In the genomic region with DNA sequence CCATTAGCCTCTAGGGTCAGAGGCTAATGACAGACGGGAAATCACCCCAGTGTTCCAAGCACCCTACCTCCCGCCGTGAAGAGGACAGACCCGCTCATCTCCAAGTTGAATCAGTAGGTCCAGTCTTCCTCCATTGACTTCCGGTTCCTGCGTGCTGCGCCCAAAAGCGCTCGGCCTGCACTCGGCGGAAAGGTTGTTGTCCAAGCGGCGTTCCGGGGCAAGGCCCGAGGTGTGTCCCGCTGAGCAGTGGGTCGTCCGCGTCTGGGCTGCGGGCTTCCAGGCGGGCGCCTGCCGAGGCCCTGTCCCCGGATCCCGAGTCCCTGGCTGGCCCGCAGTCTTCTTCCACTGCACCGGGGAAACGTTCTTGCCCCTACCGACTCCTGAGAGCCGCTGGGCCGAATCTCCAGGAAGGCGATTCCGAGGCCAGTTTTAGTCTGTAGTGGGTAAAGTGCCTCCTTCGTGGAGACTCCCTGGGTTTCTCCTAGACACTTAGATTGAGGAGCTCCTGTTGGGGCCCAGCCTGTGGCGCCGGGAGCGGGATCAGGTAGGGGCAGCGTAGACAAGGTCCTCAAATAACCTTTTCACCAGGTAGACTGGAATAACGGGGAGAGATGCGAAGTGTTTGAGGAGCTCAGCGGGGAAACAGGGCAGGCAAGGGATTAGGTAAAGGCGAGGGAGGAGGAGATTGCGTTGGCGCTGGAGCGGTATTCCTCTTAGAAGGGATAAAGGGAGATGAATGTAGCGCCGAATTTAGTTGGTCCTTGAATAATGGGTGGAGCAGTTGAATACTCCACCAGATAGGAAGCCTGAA, we compare ENCODE assay signal across 8 cellular contexts. TPM values are rescaled to one million over a fixed set of nuclear protein-coding genes. Genes with fewer than 3 reads are reported as not detected.
DNase-seq lines count a peak whose midpoint lies in the region; ATAC-seq, FAIRE-seq and TF ChIP-seq lines count a peak whose summit lies in the region.

A gene with protein sequence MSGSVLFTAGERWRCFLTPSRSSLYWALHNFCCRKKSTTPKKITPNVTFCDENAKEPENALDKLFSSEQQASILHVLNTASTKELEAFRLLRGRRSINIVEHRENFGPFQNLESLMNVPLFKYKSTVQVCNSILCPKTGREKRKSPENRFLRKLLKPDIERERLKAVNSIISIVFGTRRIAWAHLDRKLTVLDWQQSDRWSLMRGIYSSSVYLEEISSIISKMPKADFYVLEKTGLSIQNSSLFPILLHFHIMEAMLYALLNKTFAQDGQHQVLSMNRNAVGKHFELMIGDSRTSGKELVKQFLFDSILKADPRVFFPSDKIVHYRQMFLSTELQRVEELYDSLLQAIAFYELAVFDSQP (minus strand): TSS at position 138 of the 811 bp plus-strand sequence. CDS start 40 bp downstream, at position 98.

- DNase-seq in BE2C (peak; percentile 84), GM19239 (ENCODE audit: insufficient read length, low spot score) (peak; percentile 88), NCI-H526 treated with DMSO at 0.1 percent for 48 hours (lab: John Stamatoyannopoulos, UW) (peak; percentile 95), dedifferentiated amniotic fluid mesenchymal stem cell (ENCODE audit: extremely low spot score) (peak; percentile 91), left lobe of liver (ENCODE audit: low spot score) (peak; percentile 92)
- DNase-seq in activated CD4-positive, alpha-beta T cell treated with anti-CD3 and anti-CD28 coated beads, Interleukin-2, amount 50 U/mL, for 24 hours (ENCODE audit: low read depth in 1 of 2, low spot score in 1 of 2), result peak; percentile 85 to 88
- peak; percentile 88 to 92 for DNase-seq in stimulated activated CD4-positive, alpha-beta T cell treated with anti-CD3 and anti-CD28 coated beads, Interleukin-2, amount 100 ng/mL, for 24 hours

- H3K4me1 ChIP-seq in BE2C, result no peaks in the 10 kb centered on the region

- TF ChIP-seq CTCF in BE2C (IDR thresholded peaks at IDR 0.05; ENCODE audit: low read depth, low read length), result no peak

- H3K27me3 ChIP-seq in BE2C, result no peaks in the 10 kb centered on the region

- peak; percentile 66 for ATAC-seq in HG03457 (IDR thresholded peaks at IDR 0.05; ENCODE audit: unreplicated experiment)
- ATAC-seq in left lobe of liver, result peak; percentile 98

- H3K36me3 ChIP-seq in BE2C, result no peaks in the 10 kb centered on the region

- no peaks in the 10 kb centered on the region for H3K9me3 ChIP-seq in BE2C

- H3K4me3 ChIP-seq in BE2C (ENCODE audit: low read depth, low read length), result peak within 1 kb of the TSS; percentile 91

- FAIRE-seq in GM19239 (lab: Jason Lieb, UNC), result peak; percentile 86

RNA-seq across cellular contexts. Expression of the gene that starts here (rescaled TPM):
- polyA plus RNA-seq in BE2C (2012; ENCODE audit: insufficient read depth, insufficient read length, low read depth), result 5.5 TPM
- total RNA-seq in left lobe of liver, result 8.6 TPM

Comparison
In these comparisons a context has a peak if more than half of its experiments do, and no peak if none do; other contexts are left out.
1. Peak in every context shown above with its lines: DNase-seq, ATAC-seq and H3K4me3 ChIP-seq.